ENCODE assay signal across 23 cellular contexts in the genomic region with DNA sequence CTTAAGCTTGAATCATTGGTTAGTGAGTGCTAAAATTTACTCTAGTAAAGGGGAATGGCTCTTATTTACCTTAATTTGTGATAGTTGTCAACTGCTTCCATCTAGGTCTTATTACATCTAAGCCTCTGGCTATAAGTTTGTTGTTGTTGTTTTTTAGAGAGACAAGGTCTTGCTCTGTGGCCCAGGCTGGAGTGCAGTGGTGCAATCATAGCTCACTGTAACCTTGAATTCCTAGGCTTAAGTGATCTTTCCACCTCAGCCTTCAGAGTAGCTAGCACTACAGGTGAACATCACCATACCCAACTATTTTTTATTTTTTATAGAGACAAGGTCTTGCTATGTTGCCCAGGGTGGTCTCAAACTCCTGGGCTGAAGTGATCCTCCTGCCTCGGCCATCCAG. TPM values are rescaled to one million over a fixed set of nuclear protein-coding genes. Genes with fewer than 3 reads are reported as not detected.
DNase-seq lines count a peak whose midpoint lies in the region; ATAC-seq, FAIRE-seq and TF ChIP-seq lines count a peak whose summit lies in the region.
"Had no signal": no experiment of that assay in that cellular context is flagged by ENCODE, and none has a peak within 500 bp of the region (broad histone marks: within the 10 kb centered on the region; RNA-seq: fewer than 3 reads in every experiment).

No MANE protein-coding gene starts in this region.

- H3K4me3 Mint-ChIP-seq in activated CD8-positive, alpha-beta T cell treated with anti-CD3 and anti-CD28 coated beads for 36 hours, result no peak overlapping the region
- no peak overlapping the region for H3K4me3 Mint-ChIP-seq in activated CD8-positive, alpha-beta T cell treated with anti-CD3 and anti-CD28 coated beads, Interleukin-2, amount 10 ng/mL, durations not matched to agents 7 days and 5 days
- H3K4me3 Mint-ChIP-seq: CD14-positive monocyte; CD4-positive, alpha-beta T cell; CD8-positive, alpha-beta memory T cell had no signal

- H3K4me2 ChIP-seq in HepG2 (ENCODE audit: low read depth, low read length), result 0 out of 2 replicates have a peak overlapping the region, but pooled peaks have one; percentile 0
- H3K4me2 ChIP-seq: BLaER1 treated with 17β-estradiol and CSF1 and Interleukin-3, amounts not matched to agents 10 nM and 100 nM had no signal

- no peaks in the 10 kb centered on the region for H3K9me3 ChIP-seq in HepG2 (ENCODE audit: low read length)
- H3K9me3 ChIP-seq in right lobe of liver, result no peaks in the 10 kb centered on the region
- H3K9me3 ChIP-seq in gastrocnemius medialis, result no peaks in the 10 kb centered on the region
- H3K9me3 ChIP-seq: BE2C; BLaER1 treated with 17β-estradiol and CSF1 and Interleukin-3, amounts not matched to agents 10 nM and 100 nM had no signal

- WGBS in HepG2 (ENCODE audit: low lambda C conversion rate), result 67% methylated on average over 1 of the region's 1 CpG
- 57% methylated on average over 1 of the region's 1 CpG for WGBS in right lobe of liver (ENCODE audit: insufficient coverage, low coverage, low lambda C conversion rate, missing lambda C conversion rate)

- peaks cover 50% of the 10 kb centered on the region for H3K79me2 ChIP-seq in HepG2 (ENCODE audit: insufficient read depth, low read length)

- no TSS peak for BruUV-seq in HepG2 (replicated peaks; lab: Mats Ljungman, UMichigan)

- TF ChIP-seq EP300 in HepG2 (IDR thresholded peaks at IDR 0.05; ENCODE audit: low read depth in 2 of 2, low read length in 2 of 2) (no peak), HepG2 (CRISPR knock-in tag; IDR thresholded peaks at IDR 0.05; ENCODE audit: borderline replicate concordance) (no peak)

- intact Hi-C loops in activated CD8-positive, alpha-beta T cell treated with anti-CD3 and anti-CD28 coated beads for 36 hours (cut with micrococcal nuclease), result no loop called here
- intact Hi-C loops in HepG2 (cut with micrococcal nuclease; ENCODE audit: unreplicated experiment) (no loop called here), right lobe of liver (cut with DNase I) (loop anchor here in 1 of 2 donors (10.0 kb wide), 1 partner anchor 97 kb away; no protein-coding TSS in a partner anchor), gastrocnemius medialis (cut with DNase I; ENCODE audit: low total_unique reads) (loop anchor here (2.0 to 5.0 kb wide), 2 partner anchors 93 to 109 kb away; a partner anchor contains a TSS)

- no peak for DNase-seq in activated CD8-positive, alpha-beta T cell treated with anti-CD3 and anti-CD28 coated beads for 36 hours
- DNase-seq in activated CD8-positive, alpha-beta T cell treated with anti-CD3 and anti-CD28 coated beads, Interleukin-2, amount 10 ng/mL, durations not matched to agents 7 days and 5 days, result no peak
- DNase-seq in HepG2 (ENCODE audit: low spot score), result no peak
- no peak for DNase-seq in right lobe of liver
- no peak for DNase-seq in gastrocnemius medialis
- no peak for DNase-seq in NCI-H1694 treated with DMSO at 0.1 percent for 48 hours (lab: John Stamatoyannopoulos, UW)
- DNase-seq in NCI-H2107 treated with DMSO at 0.1 percent for 48 hours (lab: John Stamatoyannopoulos, UW; ENCODE audit: unreplicated experiment), result no peak
- DNase-seq: ACHN; BE2C; CD4-positive, alpha-beta T cell; CD8-positive, alpha-beta memory T cell; DMS 273 treated with DMSO at 0.1 percent for 48 hours; DMS79; GDM1; H7 had no signal

- H3K27ac ChIP-seq in HepG2 (ENCODE audit: extremely low read length, insufficient read depth, low read length), result peak overlapping the region; percentile 23
- H3K27ac ChIP-seq in right lobe of liver, result no peak overlapping the region
- H3K27ac ChIP-seq in gastrocnemius medialis, result peak overlapping the region; percentile 95 to 98 (median 97)
- H3K27ac ChIP-seq: 22Rv1; BLaER1 treated with 17β-estradiol and CSF1 and Interleukin-3, amounts not matched to agents 10 nM and 100 nM; GM23248 had no signal

- POLR2A ChIA-PET in activated CD8-positive, alpha-beta T cell treated with anti-CD3 and anti-CD28 coated beads for 36 hours (lab: Charles Lee), result no interaction called here
- POLR2A ChIA-PET in activated CD8-positive, alpha-beta T cell treated with anti-CD3 and anti-CD28 coated beads, Interleukin-2, amount 10 ng/mL, durations not matched to agents 7 days and 5 days (lab: Charles Lee), result no interaction called here
- POLR2A ChIA-PET in HepG2 (lab: Yijun Ruan, JAX), result no interaction called here

- peaks cover 15 to 46% of the 10 kb centered on the region in 2 experiments for H3K36me3 ChIP-seq in HepG2 (replicated peaks in 1 of 2; ENCODE audit: control insufficient read depth in 1 of 2, insufficient read depth in 2 of 2, low read length in 2 of 2)
- H3K36me3 ChIP-seq in right lobe of liver, result peaks cover 9 to 50% (median 26%) of the 10 kb centered on the region in 4 donors
- peaks cover 5 to 58% of the 10 kb centered on the region in 2 donors for H3K36me3 ChIP-seq in gastrocnemius medialis

- TF ChIP-seq POLR2A in HepG2 (IDR thresholded peaks at IDR 0.05; ENCODE audit: insufficient read depth in 1 of 2, low read depth in 2 of 2, low read length in 2 of 2) (no peak), right lobe of liver (IDR thresholded peaks at IDR 0.05) (no peak), gastrocnemius medialis (IDR thresholded peaks at IDR 0.05) (no peak)

- H3K36me3 Mint-ChIP-seq in activated CD8-positive, alpha-beta T cell treated with anti-CD3 and anti-CD28 coated beads for 36 hours (ENCODE audit: low read depth), result peaks cover 22% of the 10 kb centered on the region
- peaks cover 44% of the 10 kb centered on the region for H3K36me3 Mint-ChIP-seq in activated CD8-positive, alpha-beta T cell treated with anti-CD3 and anti-CD28 coated beads, Interleukin-2, amount 10 ng/mL, durations not matched to agents 7 days and 5 days (ENCODE audit: low read depth)

- peak overlapping the region; percentile 32 for H3K27ac Mint-ChIP-seq in activated CD8-positive, alpha-beta T cell treated with anti-CD3 and anti-CD28 coated beads for 36 hours
- no peak overlapping the region for H3K27ac Mint-ChIP-seq in activated CD8-positive, alpha-beta T cell treated with anti-CD3 and anti-CD28 coated beads, Interleukin-2, amount 10 ng/mL, durations not matched to agents 7 days and 5 days
- H3K27ac Mint-ChIP-seq: CD4-positive, alpha-beta T cell had no signal

- H3K27me3 ChIP-seq in HepG2 (ENCODE audit: control insufficient read depth in 1 of 2, insufficient read depth in 2 of 2, low read length in 2 of 2), result no peaks in the 10 kb centered on the region
- no peaks in the 10 kb centered on the region for H3K27me3 ChIP-seq in right lobe of liver
- no peaks in the 10 kb centered on the region for H3K27me3 ChIP-seq in gastrocnemius medialis
- H3K27me3 ChIP-seq: BE2C; BLaER1 treated with 17β-estradiol and CSF1 and Interleukin-3, amounts not matched to agents 10 nM and 100 nM had no signal

- TF ChIP-seq CTCF in activated CD8-positive, alpha-beta T cell treated with anti-CD3 and anti-CD28 coated beads for 36 hours (IDR thresholded peaks at IDR 0.05), result no peak
- TF ChIP-seq CTCF in HepG2 (CRISPR knock-in tag; IDR thresholded peaks at IDR 0.05) (no peak), right lobe of liver (IDR thresholded peaks at IDR 0.05) (no peak), gastrocnemius medialis (IDR thresholded peaks at IDR 0.05 in 4 of 5, conservative IDR thresholded peaks at IDR 0.05 in 1 of 5) (no peak)

- no peak for FAIRE-seq in HepG2 (lab: Jason Lieb, UNC)
- FAIRE-seq: D721Med, GM12878, GM19239, H1 had no signal

- H3K4me1 ChIP-seq in HepG2 (ENCODE audit: insufficient read depth, low read length) (peaks cover 53% of the 10 kb centered on the region), right lobe of liver (peaks cover 0 to 52% (median 15%) of the 10 kb centered on the region in 4 donors), gastrocnemius medialis (peaks cover 41 to 55% of the 10 kb centered on the region in 2 donors)
- H3K4me1 ChIP-seq: BE2C had no signal

- peaks cover 28% of the 10 kb centered on the region for H4K20me1 ChIP-seq in HepG2 (ENCODE audit: insufficient read depth, low read length)

- TF ChIP-seq RAD21 in HepG2 (CRISPR knock-in tag; IDR thresholded peaks at IDR 0.05), result no peak

- no peaks in the 10 kb centered on the region for H3K9me3 Mint-ChIP-seq in activated CD8-positive, alpha-beta T cell treated with anti-CD3 and anti-CD28 coated beads for 36 hours
- H3K9me3 Mint-ChIP-seq in activated CD8-positive, alpha-beta T cell treated with anti-CD3 and anti-CD28 coated beads, Interleukin-2, amount 10 ng/mL, durations not matched to agents 7 days and 5 days (ENCODE audit: insufficient read depth), result no peaks in the 10 kb centered on the region
- H3K9me3 Mint-ChIP-seq: CD4-positive, alpha-beta T cell; CD8-positive, alpha-beta memory T cell had no signal

- CTCF ChIA-PET in activated CD8-positive, alpha-beta T cell treated with anti-CD3 and anti-CD28 coated beads for 36 hours (lab: Charles Lee), result interaction anchor here (1.0 to 1.3 kb wide), 2 partner anchors 15 to 36 kb away, joined by 3 to 4 read pairs; no protein-coding TSS in a partner anchor
- CTCF ChIA-PET in activated CD8-positive, alpha-beta T cell treated with anti-CD3 and anti-CD28 coated beads, Interleukin-2, amount 10 ng/mL, durations not matched to agents 7 days and 5 days (lab: Charles Lee), result no interaction called here
- CTCF ChIA-PET in HepG2 (lab: Yijun Ruan, JAX; ENCODE audit: low intra/inter-chr PET ratio, low total read pairs), result interaction anchor here (0.9 kb wide), 1 partner anchor 76 kb away, joined by 3 read pairs; no protein-coding TSS in a partner anchor

- no peak for ATAC-seq in activated CD8-positive, alpha-beta T cell treated with anti-CD3 and anti-CD28 coated beads for 36 hours
- no peak for ATAC-seq in activated CD8-positive, alpha-beta T cell treated with anti-CD3 and anti-CD28 coated beads, Interleukin-2, amount 10 ng/mL, durations not matched to agents 7 days and 5 days
- ATAC-seq in HepG2, result peak; percentile 53
- ATAC-seq in right lobe of liver, result no peak
- no peak for ATAC-seq in gastrocnemius medialis
- ATAC-seq: GM12878 had no signal

- no peaks in the 10 kb centered on the region for H3K27me3 Mint-ChIP-seq in activated CD8-positive, alpha-beta T cell treated with anti-CD3 and anti-CD28 coated beads for 36 hours
- no peaks in the 10 kb centered on the region for H3K27me3 Mint-ChIP-seq in activated CD8-positive, alpha-beta T cell treated with anti-CD3 and anti-CD28 coated beads, Interleukin-2, amount 10 ng/mL, durations not matched to agents 7 days and 5 days (ENCODE audit: low read depth)
- H3K27me3 Mint-ChIP-seq: CD4-positive, alpha-beta T cell; CD8-positive, alpha-beta memory T cell had no signal

- in situ Hi-C loops in HepG2 (cut with HindIII; ENCODE audit: extremely low pct_ligation_motif_present, low pct_unique_long_range_greater_than_20kb), result loop anchor here (5.0 to 10.0 kb wide), 2 partner anchors 94 to 227 kb away; no protein-coding TSS in a partner anchor
- in situ Hi-C loops in gastrocnemius medialis (cut with MboI; ENCODE audit: low sequenced_read_pairs in 4 of 4), result loop anchor here in 2 of 4 donors (5.0 to 10.0 kb wide), 2 partner anchors 89 to 97 kb away; no protein-coding TSS in a partner anchor

- H3K4me1 Mint-ChIP-seq in activated CD8-positive, alpha-beta T cell treated with anti-CD3 and anti-CD28 coated beads for 36 hours (ENCODE audit: low read depth), result peaks cover 32% of the 10 kb centered on the region
- peaks cover 22% of the 10 kb centered on the region for H3K4me1 Mint-ChIP-seq in activated CD8-positive, alpha-beta T cell treated with anti-CD3 and anti-CD28 coated beads, Interleukin-2, amount 10 ng/mL, durations not matched to agents 7 days and 5 days (ENCODE audit: low read depth)

- H3K4me3 ChIP-seq in HepG2 (replicated peaks in 1 of 3; ENCODE audit: insufficient read depth in 1 of 3, low read depth in 2 of 3, low read length in 3 of 3) (no peak overlapping the region), right lobe of liver (no peak overlapping the region), gastrocnemius medialis (no peak overlapping the region)
- H3K4me3 ChIP-seq: BLaER1 treated with 17β-estradiol and CSF1 and Interleukin-3, amounts not matched to agents 10 nM and 100 nM; GM12878; GM23248 had no signal

- no peak overlapping the region for H3K9ac ChIP-seq in HepG2 (ENCODE audit: insufficient read depth, low read depth, low read length)
- H3K9ac ChIP-seq: BLaER1 treated with 17β-estradiol and CSF1 and Interleukin-3, amounts not matched to agents 10 nM and 100 nM; GM23248 had no signal

- H2AFZ ChIP-seq in HepG2 (ENCODE audit: low read length), result no peak overlapping the region
- H2AFZ ChIP-seq: GM23248 had no signal

RNA-seq across cellular contexts. Expression of a gene that starts 6.6 kb away (rescaled TPM):
- 100 to 1,000 TPM; 118 to 120 TPM for total RNA-seq in activated CD8-positive, alpha-beta T cell treated with anti-CD3 and anti-CD28 coated beads for 36 hours
- total RNA-seq in activated CD8-positive, alpha-beta T cell treated with anti-CD3 and anti-CD28 coated beads, Interleukin-2, amount 10 ng/mL, durations not matched to agents 7 days and 5 days, result 100 to 1,000 TPM; 119 to 124 TPM
- total RNA-seq in HepG2 (2016; rRNA removed; fragmentation: Illumina TruSeq; extraction: Trizol) (270 and 385 TPM in 2 replicates), right lobe of liver (100 to 1,000 TPM; 115 to 246 (median 160) TPM), gastrocnemius medialis (100 to 1,000 TPM; 443 to 480 (median 462) TPM)
- total RNA-seq in HepG2 (2016; cell fraction: cytosol; rRNA removed; fragmentation: Illumina TruSeq; extraction: Trizol; ENCODE audit: low read depth), result 28.5 and 37.3 TPM in 2 replicates
- total RNA-seq in HepG2 (2016; cell fraction: insoluble cytoplasmic fraction; rRNA removed; fragmentation: Illumina TruSeq; extraction: Trizol), result 269 and 366 TPM in 2 replicates
- total RNA-seq in HepG2 (2016; cell fraction: membrane; rRNA removed; fragmentation: Illumina TruSeq; extraction: Trizol), result 91.6 and 115 TPM in 2 replicates
- 133 TPM in 2 replicates for total RNA-seq in HepG2 (2016; cell fraction: nucleus; rRNA removed; fragmentation: Illumina TruSeq; extraction: Trizol)
- polyA plus RNA-seq in HepG2 (2011; rRNA removed), result 101 and 102 TPM in 2 replicates
- polyA plus RNA-seq in HepG2 (2011; cell fraction: cytosol; rRNA removed), result 101 and 123 TPM in 2 replicates
- 35.5 and 47.7 TPM in 2 replicates for polyA plus RNA-seq in HepG2 (2011; cell fraction: nucleus; rRNA removed)
- 178 and 209 TPM in 2 replicates for polyA plus RNA-seq in HepG2 (2012)
- 28.3 and 35.5 TPM in 2 replicates for polyA plus RNA-seq in HepG2 (2016; cell fraction: cytosol; fragmentation: Illumina TruSeq; extraction: Trizol; ENCODE audit: low read depth)
- polyA plus RNA-seq in HepG2 (2016; cell fraction: insoluble cytoplasmic fraction; fragmentation: Illumina TruSeq; extraction: Trizol; ENCODE audit: low read depth), result 311 and 319 TPM in 2 replicates
- polyA plus RNA-seq in HepG2 (2016; cell fraction: membrane; fragmentation: Illumina TruSeq; extraction: Trizol; ENCODE audit: low read depth), result 67.7 and 83.6 TPM in 2 replicates
- polyA plus RNA-seq in HepG2 (2016; cell fraction: nucleus; fragmentation: Illumina TruSeq; extraction: Trizol; ENCODE audit: insufficient read depth, low read depth), result 138 and 139 TPM in 2 replicates
- polyA minus RNA-seq in HepG2 (2011; rRNA and poly(A)+ RNA removed; ENCODE audit: low replicate concordance), result 135 and 171 TPM in 2 replicates
- polyA minus RNA-seq in HepG2 (2011; cell fraction: cytosol; rRNA and poly(A)+ RNA removed), result 120 and 132 TPM in 2 replicates
- 57.7 and 75.8 TPM in 2 replicates for polyA minus RNA-seq in HepG2 (2011; cell fraction: nucleus; rRNA and poly(A)+ RNA removed)

RNA-seq across cellular contexts. Expression of a gene that starts 6.9 kb away (rescaled TPM):
- 10 to 100 TPM; 58.8 TPM for total RNA-seq in activated CD8-positive, alpha-beta T cell treated with anti-CD3 and anti-CD28 coated beads for 36 hours
- total RNA-seq in activated CD8-positive, alpha-beta T cell treated with anti-CD3 and anti-CD28 coated beads, Interleukin-2, amount 10 ng/mL, durations not matched to agents 7 days and 5 days, result 10 to 100 TPM; 59.1 to 63.5 TPM
- 238 and 304 TPM in 2 replicates for total RNA-seq in HepG2 (2016; rRNA removed; fragmentation: Illumina TruSeq; extraction: Trizol)
- 27.8 and 28.9 TPM in 2 replicates for total RNA-seq in HepG2 (2016; cell fraction: cytosol; rRNA removed; fragmentation: Illumina TruSeq; extraction: Trizol; ENCODE audit: low read depth)
- total RNA-seq in HepG2 (2016; cell fraction: insoluble cytoplasmic fraction; rRNA removed; fragmentation: Illumina TruSeq; extraction: Trizol), result 239 and 297 TPM in 2 replicates
- 45.3 and 49.2 TPM in 2 replicates for total RNA-seq in HepG2 (2016; cell fraction: membrane; rRNA removed; fragmentation: Illumina TruSeq; extraction: Trizol)
- 107 and 123 TPM in 2 replicates for total RNA-seq in HepG2 (2016; cell fraction: nucleus; rRNA removed; fragmentation: Illumina TruSeq; extraction: Trizol)
- 97.1 and 112 TPM in 2 replicates for polyA plus RNA-seq in HepG2 (2011; rRNA removed)
- 101 and 128 TPM in 2 replicates for polyA plus RNA-seq in HepG2 (2011; cell fraction: cytosol; rRNA removed)
- 35.3 and 43.0 TPM in 2 replicates for polyA plus RNA-seq in HepG2 (2011; cell fraction: nucleus; rRNA removed)
- polyA plus RNA-seq in HepG2 (2012), result 78.1 and 124 TPM in 2 replicates
- polyA plus RNA-seq in HepG2 (2016; cell fraction: cytosol; fragmentation: Illumina TruSeq; extraction: Trizol; ENCODE audit: low read depth), result 19.4 and 19.7 TPM in 2 replicates
- polyA plus RNA-seq in HepG2 (2016; cell fraction: insoluble cytoplasmic fraction; fragmentation: Illumina TruSeq; extraction: Trizol; ENCODE audit: low read depth), result 261 and 264 TPM in 2 replicates
- 31.8 and 34.9 TPM in 2 replicates for polyA plus RNA-seq in HepG2 (2016; cell fraction: membrane; fragmentation: Illumina TruSeq; extraction: Trizol; ENCODE audit: low read depth)
- 130 and 134 TPM in 2 replicates for polyA plus RNA-seq in HepG2 (2016; cell fraction: nucleus; fragmentation: Illumina TruSeq; extraction: Trizol; ENCODE audit: insufficient read depth, low read depth)
- 138 and 239 TPM in 2 replicates for polyA minus RNA-seq in HepG2 (2011; rRNA and poly(A)+ RNA removed; ENCODE audit: low replicate concordance)
- polyA minus RNA-seq in HepG2 (2011; cell fraction: cytosol; rRNA and poly(A)+ RNA removed), result 86.5 and 95.1 TPM in 2 replicates
- 71.3 and 79.6 TPM in 2 replicates for polyA minus RNA-seq in HepG2 (2011; cell fraction: nucleus; rRNA and poly(A)+ RNA removed)
- total RNA-seq in right lobe of liver, result 100 to 1,000 TPM; 129 to 295 (median 219) TPM
- 100 to 1,000 TPM; 719 to 936 (median 781) TPM for total RNA-seq in gastrocnemius medialis

Comparison
In these comparisons a context has a peak if more than half of its experiments do, and no peak if none do; other contexts are left out.
1. H3K27ac ChIP-seq: peak in HepG2 (single experiment) and gastrocnemius medialis (4 of 4); none in right lobe of liver (0 of 3).